In the genomic region with DNA sequence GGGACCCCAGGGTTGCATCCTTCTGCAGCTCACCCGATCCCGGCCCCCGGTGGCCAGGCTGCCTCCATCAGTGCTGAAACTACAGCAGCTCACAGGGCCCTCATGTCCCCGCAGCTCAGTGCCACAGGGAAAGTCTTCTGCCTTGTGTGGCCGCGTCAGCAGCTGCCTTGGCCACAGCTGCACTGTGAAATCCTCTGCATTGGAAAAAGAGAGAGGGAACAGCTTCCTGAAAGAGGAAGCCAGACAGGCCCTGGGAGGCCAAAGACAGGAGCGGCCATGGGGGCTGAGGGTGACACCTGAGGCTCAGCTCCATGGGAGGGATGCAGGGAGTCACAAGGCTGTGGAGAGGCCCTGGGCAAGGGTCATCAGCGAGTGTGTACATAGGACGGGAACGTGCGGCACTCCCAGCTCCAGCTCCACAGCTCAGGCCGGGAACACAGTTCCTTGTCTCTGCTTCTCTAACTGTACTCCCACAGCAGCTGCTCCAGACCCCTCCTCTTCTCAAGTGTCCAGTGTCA, we compare ENCODE assay signal across 14 cellular contexts.
"Had no signal": no experiment of that assay in that cellular context is flagged by ENCODE, and none has a peak within 500 bp of the region (broad histone marks: within the 10 kb centered on the region; RNA-seq: fewer than 3 reads in every experiment).

No MANE protein-coding gene starts in this region.

- H3K27ac Mint-ChIP-seq: activated CD4-positive, alpha-beta T cell treated with anti-CD3 and anti-CD28 coated beads, Interleukin-2, amount 10 ng/mL, durations not matched to agents 24 days and 14 days; activated naive CD4-positive, alpha-beta T cell treated with anti-CD3 and anti-CD28 coated beads, Interleukin-2, amount 10 ng/mL, durations not matched to agents 7 days and 5 days; effector memory CD8-positive, alpha-beta T cell; WTC11 had no signal

- H3K4me3 Mint-ChIP-seq: activated CD4-positive, alpha-beta T cell treated with anti-CD3 and anti-CD28 coated beads, Interleukin-2, amount 10 ng/mL, durations not matched to agents 24 days and 14 days; activated naive CD4-positive, alpha-beta T cell treated with anti-CD3 and anti-CD28 coated beads, Interleukin-2, amount 10 ng/mL, durations not matched to agents 7 days and 5 days; effector memory CD8-positive, alpha-beta T cell; immature natural killer cell; T-helper 17 cell; WTC11 had no signal

- H3K27ac ChIP-seq: body of pancreas, right atrium auricular region, spleen had no signal

- H3K9me3 Mint-ChIP-seq: activated CD4-positive, alpha-beta T cell treated with anti-CD3 and anti-CD28 coated beads, Interleukin-2, amount 10 ng/mL, durations not matched to agents 24 days and 14 days; activated naive CD4-positive, alpha-beta T cell treated with anti-CD3 and anti-CD28 coated beads, Interleukin-2, amount 10 ng/mL, durations not matched to agents 7 days and 5 days; effector memory CD8-positive, alpha-beta T cell; immature natural killer cell; WTC11 had no signal

- ATAC-seq: effector memory CD8-positive, alpha-beta T cell; stimulated activated naive CD8-positive, alpha-beta T cell treated with anti-CD3 and anti-CD28 coated beads, Interleukin-15, Interleukin-2, amounts not matched to agents 100 U/mL and 50 U/mL, for 24 hours; T-helper 17 cell; WTC11 had no signal

- H3K27me3 ChIP-seq: body of pancreas, right atrium auricular region, spleen had no signal

- H3K27me3 Mint-ChIP-seq: activated CD4-positive, alpha-beta T cell treated with anti-CD3 and anti-CD28 coated beads, Interleukin-2, amount 10 ng/mL, durations not matched to agents 24 days and 14 days; activated naive CD4-positive, alpha-beta T cell treated with anti-CD3 and anti-CD28 coated beads, Interleukin-2, amount 10 ng/mL, durations not matched to agents 7 days and 5 days; effector memory CD8-positive, alpha-beta T cell; T-helper 17 cell had no signal

- H3K4me1 Mint-ChIP-seq: activated CD4-positive, alpha-beta T cell treated with anti-CD3 and anti-CD28 coated beads, Interleukin-2, amount 10 ng/mL, durations not matched to agents 24 days and 14 days; activated naive CD4-positive, alpha-beta T cell treated with anti-CD3 and anti-CD28 coated beads, Interleukin-2, amount 10 ng/mL, durations not matched to agents 7 days and 5 days; immature natural killer cell; WTC11 had no signal

- DNase-seq: activated CD4-positive, alpha-beta T cell treated with anti-CD3 and anti-CD28 coated beads, Interleukin-2, amount 10 ng/mL, durations not matched to agents 24 days and 14 days; activated naive CD4-positive, alpha-beta T cell treated with anti-CD3 and anti-CD28 coated beads, Interleukin-2, amount 10 ng/mL, durations not matched to agents 7 days and 5 days; central memory CD4-positive, alpha-beta T cell; cortex of kidney; effector memory CD8-positive, alpha-beta T cell; immature natural killer cell; posterior cingulate gyrus; spleen; stimulated activated CD4-positive, alpha-beta T cell treated with anti-CD3 and anti-CD28 coated beads, Interleukin-1b, Interleukin-23, amount 100 ng/mL, for 48 hours; stimulated activated naive CD8-positive, alpha-beta T cell treated with anti-CD3 and anti-CD28 coated beads, Interleukin-15, Interleukin-2, amounts not matched to agents 100 U/mL and 50 U/mL, for 24 hours; T-helper 17 cell had no signal

- H3K4me1 ChIP-seq: right atrium auricular region, spleen had no signal

- H3K9me3 ChIP-seq: body of pancreas, right atrium auricular region, spleen had no signal

- H3K4me3 ChIP-seq: body of pancreas, right atrium auricular region, spleen had no signal
